In genomic region chr3:148863814-148864213, GRCh38 we compare ENCODE assay signal across 1 cellular context.
TF ChIP-seq lines count a peak whose summit lies in the region.

No MANE protein-coding gene starts in this region.

TF ChIP-seq in HEK293, 187 proteins besides CTCF, POLR2A, EP300 and RAD21:
- no peak for TF ChIP-seq ZNF544 (tag by site-specific recombination; IDR thresholded peaks at IDR 0.05)
- TF ChIP-seq ZBTB10 (tag by site-specific recombination; IDR thresholded peaks at IDR 0.05) = no peak
- peak; percentile 85 for TF ChIP-seq KLF1 (tag by site-specific recombination; IDR thresholded peaks at IDR 0.05)
